In the genomic region with DNA sequence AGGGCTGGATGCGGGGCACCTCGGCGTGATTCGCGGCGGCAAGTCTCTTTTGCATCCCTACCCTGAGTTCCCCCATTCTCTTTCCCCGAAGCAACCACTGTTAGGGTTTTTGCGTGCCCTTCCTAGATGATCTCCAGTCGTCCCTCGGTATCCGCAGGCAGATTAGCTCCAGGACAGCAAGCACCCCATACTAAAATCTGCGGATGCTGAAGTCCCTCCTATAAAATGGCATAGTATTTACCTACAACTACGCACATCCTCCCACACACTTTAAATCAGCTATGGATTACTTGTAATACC, we compare ENCODE assay signal across 8 cellular contexts. TPM values are rescaled to one million over a fixed set of nuclear protein-coding genes. Genes with fewer than 3 reads are reported as not detected.
DNase-seq lines count a peak whose midpoint lies in the region; ATAC-seq and TF ChIP-seq lines count a peak whose summit lies in the region.

No MANE protein-coding gene starts in this region.

- peak; percentile 1 for ATAC-seq in naive thymus-derived CD4-positive, alpha-beta T cell
- ATAC-seq in HG02588 (IDR thresholded peaks at IDR 0.05; ENCODE audit: unreplicated experiment) (no peak), GM18505 (IDR thresholded peaks at IDR 0.05; ENCODE audit: unreplicated experiment) (no peak), HG02981 (IDR thresholded peaks at IDR 0.05; ENCODE audit: unreplicated experiment) (no peak)

- peaks cover 5 to 15% (median 12%) of the 10 kb centered on the region in 3 donors for H3K4me1 Mint-ChIP-seq in IgD-negative memory B cell
- H3K4me1 Mint-ChIP-seq in naive thymus-derived CD4-positive, alpha-beta T cell: peaks cover 0 to 50% (median 28%) of the 10 kb centered on the region in 7 donors

- H3K4me1 ChIP-seq in naive thymus-derived CD4-positive, alpha-beta T cell (ENCODE audit: control insufficient read depth in 2 of 2, insufficient read depth in 2 of 2, low read length in 2 of 2): peaks cover 3 to 4% of the 10 kb centered on the region in 2 donors

- intact Hi-C loops in naive thymus-derived CD4-positive, alpha-beta T cell (cut with micrococcal nuclease): loop anchor here (1.0 to 10.0 kb wide), 7 partner anchors 9 to 1466 kb away; a partner anchor contains a TSS

- peak overlapping the region; percentile 55 for H3K4me3 ChIP-seq in GM08714 (ENCODE audit: low read length)
- H3K4me3 ChIP-seq in naive thymus-derived CD4-positive, alpha-beta T cell (ENCODE audit: low read length): peak overlapping the region; percentile 82

- no peak for TF ChIP-seq CTCF in GM10266 (IDR thresholded peaks at IDR 0.05; ENCODE audit: control insufficient read depth, insufficient read depth, low read depth, missing control alignments)

- no peaks in the 10 kb centered on the region for H3K36me3 Mint-ChIP-seq in IgD-negative memory B cell
- peaks cover 0 to 10% (median 0%) of the 10 kb centered on the region in 5 donors for H3K36me3 Mint-ChIP-seq in naive thymus-derived CD4-positive, alpha-beta T cell

- peak overlapping the region; percentile 93 for H3K27ac ChIP-seq in naive thymus-derived CD4-positive, alpha-beta T cell (ENCODE audit: low read depth, low read length)

- H3K9me3 ChIP-seq in naive thymus-derived CD4-positive, alpha-beta T cell (ENCODE audit: control insufficient read depth in 2 of 3, low read length in 3 of 3): no peaks in the 10 kb centered on the region

- no peak for TF ChIP-seq POLR2A in GM18505 (IDR thresholded peaks at IDR 0.05; ENCODE audit: borderline replicate concordance, extremely low read depth, insufficient read depth, insufficient read length)

- peak; percentile 21 for DNase-seq in central memory CD4-positive, alpha-beta T cell
- DNase-seq in naive thymus-derived CD4-positive, alpha-beta T cell: peak in 2 of 9 donors; percentile 44 to 46
- no peak for DNase-seq in GM10266 (ENCODE audit: extremely low spot score)

- H3K9me3 Mint-ChIP-seq in IgD-negative memory B cell: no peaks in the 10 kb centered on the region
- H3K9me3 Mint-ChIP-seq in naive thymus-derived CD4-positive, alpha-beta T cell: peaks cover 0 to 4% (median 0%) of the 10 kb centered on the region in 11 donors

- peaks cover 2% of the 10 kb centered on the region for H3K27me3 Mint-ChIP-seq in IgD-negative memory B cell
- no peaks in the 10 kb centered on the region for H3K27me3 Mint-ChIP-seq in naive thymus-derived CD4-positive, alpha-beta T cell

- no peaks in the 10 kb centered on the region for H3K27me3 ChIP-seq in naive thymus-derived CD4-positive, alpha-beta T cell (ENCODE audit: control insufficient read depth in 2 of 2, insufficient read depth in 2 of 2, low read length in 2 of 2)

- POLR2A ChIA-PET in naive thymus-derived CD4-positive, alpha-beta T cell (lab: Charles Lee): interaction anchor here (0.7 to 4.3 kb wide), 8 partner anchors 10 to 1292 kb away, joined by 3 to 24 read pairs (median 12); a partner anchor contains a TSS

- H3K27ac Mint-ChIP-seq in IgD-negative memory B cell: peak overlapping the region; percentile 91 to 96 (median 92)
- peak overlapping the region; percentile 93 to 99 (median 98) for H3K27ac Mint-ChIP-seq in naive thymus-derived CD4-positive, alpha-beta T cell

- CTCF ChIA-PET in naive thymus-derived CD4-positive, alpha-beta T cell (lab: Charles Lee): interaction anchor here (0.6 to 1.2 kb wide), 2 partner anchors 165 to 690 kb away, joined by 3 to 4 read pairs; a partner anchor contains a TSS

- peak overlapping the region; percentile 90 to 96 (median 90) for H3K4me3 Mint-ChIP-seq in IgD-negative memory B cell
- peak overlapping the region; percentile 88 to 95 (median 92) for H3K4me3 Mint-ChIP-seq in naive thymus-derived CD4-positive, alpha-beta T cell

- H3K36me3 ChIP-seq in naive thymus-derived CD4-positive, alpha-beta T cell (ENCODE audit: control insufficient read depth in 2 of 3, insufficient read depth in 3 of 3, low read length in 3 of 3): no peaks in the 10 kb centered on the region

RNA-seq across cellular contexts. Expression of a gene that starts 22.8 kb away (rescaled TPM):
- not detected for polyA plus RNA-seq in IgD-negative memory B cell
- not detected for total RNA-seq in naive thymus-derived CD4-positive, alpha-beta T cell
- polyA plus RNA-seq in naive thymus-derived CD4-positive, alpha-beta T cell: not detected
